7 cellular contexts compared by ENCODE assay signal in the genomic region with DNA sequence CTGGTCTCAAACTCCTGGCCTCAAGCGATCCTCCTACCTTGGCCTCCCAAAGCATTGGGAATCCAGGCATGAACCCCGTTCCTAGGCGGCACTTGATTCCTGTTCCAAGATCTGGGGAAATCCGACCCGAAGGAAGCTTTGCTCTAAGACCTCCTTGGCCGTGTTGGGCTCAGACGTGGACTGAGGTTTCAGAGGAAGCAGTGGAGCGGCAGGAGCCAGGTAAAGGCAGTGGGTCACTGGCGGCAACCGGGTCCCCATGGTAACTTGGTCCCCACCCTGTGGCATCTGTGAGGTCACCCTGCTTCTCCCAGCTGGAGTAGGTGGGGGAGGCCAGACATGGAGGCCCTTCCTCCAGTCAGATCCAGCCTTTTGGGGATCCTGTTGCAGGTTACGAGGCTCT. TPM values are rescaled to one million over a fixed set of nuclear protein-coding genes. Genes with fewer than 3 reads are reported as not detected.
"Had no signal": no experiment of that assay in that cellular context is flagged by ENCODE, and none has a peak within 500 bp of the region (broad histone marks: within the 10 kb centered on the region; RNA-seq: fewer than 3 reads in every experiment).

A gene with protein sequence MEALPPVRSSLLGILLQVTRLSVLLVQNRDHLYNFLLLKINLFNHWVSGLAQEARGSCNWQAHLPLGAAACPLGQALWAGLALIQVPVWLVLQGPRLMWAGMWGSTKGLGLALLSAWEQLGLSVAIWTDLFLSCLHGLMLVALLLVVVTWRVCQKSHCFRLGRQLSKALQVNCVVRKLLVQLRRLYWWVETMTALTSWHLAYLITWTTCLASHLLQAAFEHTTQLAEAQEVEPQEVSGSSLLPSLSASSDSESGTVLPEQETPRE (plus strand): TSS at position 301 of the 400 bp plus-strand sequence. CDS start 36 bp downstream, at position 337.

- ATAC-seq: GM23338, HepG2 had no signal

- H3K4me3 ChIP-seq: GM23338 had no signal

- DNase-seq: H9, HCEC 1CT had no signal

- H3K27ac ChIP-seq: HL-60 had no signal

- H3K4me2 ChIP-seq: GM23338 had no signal

- H2AFZ ChIP-seq: GM23338 had no signal

RNA-seq across cellular contexts. Expression of the gene that starts here (rescaled TPM):
- total RNA-seq: GM23338, H1, H9, HepG2 had no signal
- polyA plus RNA-seq: GM23338, HepG2, IgD-negative memory B cell had no signal
